9 cellular contexts compared by ENCODE assay signal in the genomic region with DNA sequence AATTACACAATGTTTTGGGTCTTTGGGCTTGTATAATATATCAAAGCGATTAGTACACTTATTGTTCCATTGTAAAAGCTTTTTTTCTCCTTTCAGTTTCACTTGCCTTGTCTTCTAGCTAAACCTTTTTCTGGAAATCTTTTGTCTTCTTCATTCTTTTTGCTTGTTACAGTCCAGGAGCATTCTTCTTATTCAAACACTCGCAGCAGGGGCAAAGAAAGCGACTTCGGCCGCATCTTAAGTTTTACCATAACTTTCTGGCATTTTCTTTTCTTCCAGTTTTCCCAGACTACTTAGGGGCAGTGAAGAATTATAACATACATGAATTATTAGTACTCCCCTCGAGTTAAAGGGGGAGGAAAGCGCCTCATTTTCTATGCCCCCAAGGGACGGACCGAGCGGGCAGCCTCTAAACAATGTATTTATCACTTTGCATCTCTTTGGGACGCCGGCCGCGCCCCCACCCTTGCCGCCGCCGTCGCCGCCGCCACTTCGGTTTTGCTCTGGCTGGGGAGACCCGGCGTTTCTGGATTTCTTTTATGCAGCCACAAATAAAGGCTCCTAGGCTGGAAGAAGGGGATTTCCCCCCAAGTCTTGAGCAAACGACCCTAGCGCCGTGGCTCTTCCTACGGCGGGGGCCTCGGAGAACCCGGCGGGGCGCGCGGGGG. TPM values are rescaled to one million over a fixed set of nuclear protein-coding genes. Genes with fewer than 3 reads are reported as not detected.
DNase-seq lines count a peak whose midpoint lies in the region; ATAC-seq and TF ChIP-seq lines count a peak whose summit lies in the region.
"Had no signal": no experiment of that assay in that cellular context is flagged by ENCODE, and none has a peak within 500 bp of the region (broad histone marks: within the 10 kb centered on the region; RNA-seq: fewer than 3 reads in every experiment).

No MANE protein-coding gene starts in this region.

- H3K27ac ChIP-seq in left ventricle myocardium inferior (replicated peaks): no peak overlapping the region
- H3K27ac ChIP-seq in ascending aorta: no peak overlapping the region
- no peak overlapping the region for H3K27ac ChIP-seq in urinary bladder (ENCODE audit: low read depth)

- intact Hi-C loops in left ventricle myocardium inferior (cut with micrococcal nuclease): no loop called here
- intact Hi-C loops in Right ventricle myocardium superior (cut with DNase I): no loop called here
- intact Hi-C loops in ascending aorta (cut with DNase I): no loop called here

- H3K4me3 ChIP-seq in left ventricle myocardium inferior: peak overlapping the region; percentile 64
- peak overlapping the region; percentile 52 to 64 for H3K4me3 ChIP-seq in ascending aorta
- H3K4me3 ChIP-seq in mononuclear cell (ENCODE audit: low read length): peak overlapping the region; percentile 39
- peak overlapping the region; percentile 38 for H3K4me3 ChIP-seq in urinary bladder (ENCODE audit: low read depth, low read length)

- H3K4me1 ChIP-seq in left ventricle myocardium inferior (peaks cover 19% of the 10 kb centered on the region), ascending aorta (peaks cover 6% of the 10 kb centered on the region in 2 donors), mononuclear cell (ENCODE audit: insufficient read depth, low read length) (peaks cover 20% of the 10 kb centered on the region), urinary bladder (ENCODE audit: insufficient read depth) (no peaks in the 10 kb centered on the region)

- TF ChIP-seq CTCF in left ventricle myocardium inferior (IDR thresholded peaks at IDR 0.05; ENCODE audit: borderline replicate concordance) (no peak), ascending aorta (IDR thresholded peaks at IDR 0.05) (no peak)

- no peaks in the 10 kb centered on the region for H3K9me3 ChIP-seq in left ventricle myocardium inferior (replicated peaks)
- H3K9me3 ChIP-seq in ascending aorta: no peaks in the 10 kb centered on the region
- no peaks in the 10 kb centered on the region for H3K9me3 ChIP-seq in mononuclear cell (ENCODE audit: low read depth, low read length)

- no peak for ATAC-seq in Right ventricle myocardium superior (ENCODE audit: poor library complexity)

- H3K36me3 ChIP-seq in left ventricle myocardium inferior (no peaks in the 10 kb centered on the region), ascending aorta (no peaks in the 10 kb centered on the region), urinary bladder (ENCODE audit: insufficient read depth) (no peaks in the 10 kb centered on the region)

- DNase-seq in left ventricle myocardium inferior (no peak), Right ventricle myocardium superior (no peak), ascending aorta (ENCODE audit: low spot score in 2 of 2) (peak in 1 of 2 donors; percentile 21), NCI-H446 treated with DMSO at 0.1 percent for 48 hours (lab: John Stamatoyannopoulos, UW) (no peak), Kasumi-1 (lab: John Stamatoyannopoulos, UW) (no peak), HK-2 (ENCODE audit: unreplicated experiment) (no peak)
- DNase-seq: aorta had no signal

- H3K27me3 ChIP-seq in left ventricle myocardium inferior (ENCODE audit: low read depth) (peaks cover 100% of the 10 kb centered on the region), ascending aorta (peaks cover 7% of the 10 kb centered on the region), mononuclear cell (ENCODE audit: insufficient read depth, low read length) (peaks cover 98% of the 10 kb centered on the region)

- WGBS in urinary bladder: 21% methylated on average over 34 of the region's 34 CpGs

RNA-seq across cellular contexts. Expression of a gene that starts 7.5 kb away (rescaled TPM):
- total RNA-seq in left ventricle myocardium inferior (not detected), Right ventricle myocardium superior (not detected), ascending aorta (not detected), mononuclear cell (not detected), urinary bladder (not detected)
- polyA plus RNA-seq in urinary bladder: not detected
- total RNA-seq: aorta had no signal
- polyA plus RNA-seq: aorta had no signal

RNA-seq across cellular contexts. Expression of a gene that starts 35.5 kb away (rescaled TPM):
- total RNA-seq in left ventricle myocardium inferior (0.49 TPM), Right ventricle myocardium superior (1.3 TPM), ascending aorta (45.3 TPM), mononuclear cell (not detected), urinary bladder (16.0 TPM)
- polyA plus RNA-seq in urinary bladder: 107 TPM
